1 cellular context compared by ENCODE assay signal in the genomic region with DNA sequence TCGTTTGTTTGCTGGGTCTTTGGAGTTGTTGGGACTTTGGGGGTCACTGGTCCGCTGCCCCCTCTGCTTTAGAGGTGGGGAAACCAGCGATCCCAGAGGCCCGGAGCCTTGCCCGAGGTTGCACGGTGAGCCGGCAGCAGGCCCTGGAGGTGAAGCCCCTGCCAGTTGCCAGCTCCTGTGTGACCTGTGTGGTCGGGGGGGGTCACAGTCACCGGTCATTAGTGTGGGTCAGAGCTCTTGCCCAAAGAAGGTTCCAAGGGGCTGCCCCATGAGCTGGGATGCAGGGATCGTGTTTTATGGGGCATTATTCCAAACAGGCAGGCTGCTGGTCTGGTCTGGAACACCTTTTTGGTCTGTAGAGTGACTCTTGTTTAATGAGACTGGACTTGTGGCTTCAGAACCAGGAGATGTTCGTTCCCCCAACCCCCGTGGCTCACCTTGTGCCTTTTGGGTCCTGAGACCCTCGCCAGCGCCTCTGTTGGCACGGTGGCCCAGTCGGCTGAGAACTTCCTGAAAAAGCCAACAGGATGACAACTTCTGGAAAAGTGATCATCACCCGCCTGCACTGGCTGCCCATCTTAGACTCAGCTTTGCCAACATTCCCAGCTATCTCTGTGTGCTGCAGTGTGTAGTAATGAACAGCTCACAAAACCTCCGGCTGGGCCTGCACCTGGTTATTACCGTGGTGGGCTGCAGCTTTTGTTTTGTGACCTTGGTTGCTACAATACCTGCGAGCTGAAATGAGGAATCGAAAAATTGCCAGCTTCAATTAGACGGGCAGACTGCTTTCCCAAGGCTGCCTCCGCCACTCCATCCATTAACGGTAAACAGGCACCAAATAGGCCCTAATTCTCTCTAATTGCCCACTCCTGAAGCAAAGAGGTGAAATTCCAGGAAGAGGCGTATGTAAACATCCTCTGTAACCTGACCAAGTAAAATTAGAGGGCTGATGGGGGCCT.
TF ChIP-seq lines count a peak whose summit lies in the region.

No MANE protein-coding gene starts in this region.

TF ChIP-seq in HepG2, 621 proteins besides CTCF, POLR2A, EP300 and RAD21 (continued from another document):
- TF ChIP-seq ELF3 (CRISPR knock-in tag; IDR thresholded peaks at IDR 0.05) (0 out of 2 replicates have a peak, but pooled peaks have one; percentile 8), THAP9 (CRISPR knock-in tag; IDR thresholded peaks at IDR 0.05; ENCODE audit: borderline replicate concordance) (peak; percentile 91), MBNL3 (CRISPR knock-in tag; conservative IDR thresholded peaks at IDR 0.05) (no peak), ZMAT5 (CRISPR knock-in tag; IDR thresholded peaks at IDR 0.05; ENCODE audit: borderline replicate concordance, low read depth) (no peak), ZNF572 (CRISPR knock-in tag; IDR thresholded peaks at IDR 0.05) (no peak), GFI1 (CRISPR knock-in tag; IDR thresholded peaks at IDR 0.05; ENCODE audit: borderline replicate concordance) (no peak), SNAPC5 (CRISPR knock-in tag; IDR thresholded peaks at IDR 0.05; ENCODE audit: borderline replicate concordance) (no peak), ZNF468 (CRISPR knock-in tag; IDR thresholded peaks at IDR 0.05) (no peak), TEAD3 (CRISPR knock-in tag; optimal IDR thresholded peaks at IDR 0.05; ENCODE audit: borderline replicate concordance) (peak; percentile 30), HDAC1 (CRISPR knock-in tag; IDR thresholded peaks at IDR 0.05) (peak; percentile 26; the same call in 1 of the 2 replicates), NFIC (IDR thresholded peaks at IDR 0.05; ENCODE audit: low read length) (no peak), CBX2 (IDR thresholded peaks at IDR 0.05; ENCODE audit: low read depth, low read length) (no peak), CBX2 (CRISPR knock-in tag; IDR thresholded peaks at IDR 0.05; ENCODE audit: low read depth) (no peak), MTERF4 (CRISPR knock-in tag; IDR thresholded peaks at IDR 0.05) (no peak), TBX2 (CRISPR knock-in tag; IDR thresholded peaks at IDR 0.05; ENCODE audit: borderline replicate concordance) (peak; percentile 40; the same call in 1 of the 2 replicates), TCF12 (IDR thresholded peaks at IDR 0.05) (no peak), TCF12 (CRISPR knock-in tag; IDR thresholded peaks at IDR 0.05) (no peak), MIER3 (CRISPR knock-in tag; IDR thresholded peaks at IDR 0.05; ENCODE audit: borderline replicate concordance) (no peak), ZNF414 (CRISPR knock-in tag; IDR thresholded peaks at IDR 0.05) (no peak), ZBTB38 (CRISPR knock-in tag; IDR thresholded peaks at IDR 0.05) (peak; percentile 62), ZNF501 (CRISPR knock-in tag; IDR thresholded peaks at IDR 0.05) (no peak), ZBTB7A (CRISPR knock-in tag; IDR thresholded peaks at IDR 0.05) (no peak), TRAFD1 (CRISPR knock-in tag; IDR thresholded peaks at IDR 0.05; ENCODE audit: borderline replicate concordance) (0 out of 2 replicates have a peak, but pooled peaks have one; percentile 66), MED13 (CRISPR knock-in tag; IDR thresholded peaks at IDR 0.05) (no peak), CERS6 (CRISPR knock-in tag; IDR thresholded peaks at IDR 0.05) (no peak), CBFB (CRISPR knock-in tag; IDR thresholded peaks at IDR 0.05) (no peak), ESRRA (CRISPR knock-in tag; IDR thresholded peaks at IDR 0.05; ENCODE audit: low read depth) (0 out of 2 replicates have a peak, but pooled peaks have one; percentile 3), ZNF747 (CRISPR knock-in tag; IDR thresholded peaks at IDR 0.05; ENCODE audit: borderline replicate concordance) (no peak), TARDBP (CRISPR knock-in tag; IDR thresholded peaks at IDR 0.05) (0 out of 2 replicates have a peak, but pooled peaks have one; percentile 18), CSRNP1 (CRISPR knock-in tag; IDR thresholded peaks at IDR 0.05) (0 out of 2 replicates have a peak, but pooled peaks have one; percentile 32), ZNF256 (CRISPR knock-in tag; conservative IDR thresholded peaks at IDR 0.05) (no peak), SYNCRIP (IDR thresholded peaks at IDR 0.05; ENCODE audit: insufficient read depth, low read depth, low read length) (no peak), ZNF83 (CRISPR knock-in tag; IDR thresholded peaks at IDR 0.05; ENCODE audit: borderline replicate concordance) (no peak)
- TF ChIP-seq, protein P1, sequence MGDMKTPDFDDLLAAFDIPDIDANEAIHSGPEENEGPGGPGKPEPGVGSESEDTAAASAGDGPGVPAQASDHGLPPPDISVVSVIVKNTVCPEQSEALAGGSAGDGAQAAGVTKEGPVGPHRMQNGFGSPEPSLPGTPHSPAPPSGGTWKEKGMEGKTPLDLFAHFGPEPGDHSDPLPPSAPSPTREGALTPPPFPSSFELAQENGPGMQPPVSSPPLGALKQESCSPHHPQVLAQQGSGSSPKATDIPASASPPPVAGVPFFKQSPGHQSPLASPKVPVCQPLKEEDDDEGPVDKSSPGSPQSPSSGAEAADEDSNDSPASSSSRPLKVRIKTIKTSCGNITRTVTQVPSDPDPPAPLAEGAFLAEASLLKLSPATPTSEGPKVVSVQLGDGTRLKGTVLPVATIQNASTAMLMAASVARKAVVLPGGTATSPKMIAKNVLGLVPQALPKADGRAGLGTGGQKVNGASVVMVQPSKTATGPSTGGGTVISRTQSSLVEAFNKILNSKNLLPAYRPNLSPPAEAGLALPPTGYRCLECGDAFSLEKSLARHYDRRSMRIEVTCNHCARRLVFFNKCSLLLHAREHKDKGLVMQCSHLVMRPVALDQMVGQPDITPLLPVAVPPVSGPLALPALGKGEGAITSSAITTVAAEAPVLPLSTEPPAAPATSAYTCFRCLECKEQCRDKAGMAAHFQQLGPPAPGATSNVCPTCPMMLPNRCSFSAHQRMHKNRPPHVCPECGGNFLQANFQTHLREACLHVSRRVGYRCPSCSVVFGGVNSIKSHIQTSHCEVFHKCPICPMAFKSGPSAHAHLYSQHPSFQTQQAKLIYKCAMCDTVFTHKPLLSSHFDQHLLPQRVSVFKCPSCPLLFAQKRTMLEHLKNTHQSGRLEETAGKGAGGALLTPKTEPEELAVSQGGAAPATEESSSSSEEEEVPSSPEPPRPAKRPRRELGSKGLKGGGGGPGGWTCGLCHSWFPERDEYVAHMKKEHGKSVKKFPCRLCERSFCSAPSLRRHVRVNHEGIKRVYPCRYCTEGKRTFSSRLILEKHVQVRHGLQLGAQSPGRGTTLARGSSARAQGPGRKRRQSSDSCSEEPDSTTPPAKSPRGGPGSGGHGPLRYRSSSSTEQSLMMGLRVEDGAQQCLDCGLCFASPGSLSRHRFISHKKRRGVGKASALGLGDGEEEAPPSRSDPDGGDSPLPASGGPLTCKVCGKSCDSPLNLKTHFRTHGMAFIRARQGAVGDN (CRISPR knock-in tag; IDR thresholded peaks at IDR 0.05): peak; percentile 1; the same call in 1 of the 2 replicates
- TF ChIP-seq, protein P2, sequence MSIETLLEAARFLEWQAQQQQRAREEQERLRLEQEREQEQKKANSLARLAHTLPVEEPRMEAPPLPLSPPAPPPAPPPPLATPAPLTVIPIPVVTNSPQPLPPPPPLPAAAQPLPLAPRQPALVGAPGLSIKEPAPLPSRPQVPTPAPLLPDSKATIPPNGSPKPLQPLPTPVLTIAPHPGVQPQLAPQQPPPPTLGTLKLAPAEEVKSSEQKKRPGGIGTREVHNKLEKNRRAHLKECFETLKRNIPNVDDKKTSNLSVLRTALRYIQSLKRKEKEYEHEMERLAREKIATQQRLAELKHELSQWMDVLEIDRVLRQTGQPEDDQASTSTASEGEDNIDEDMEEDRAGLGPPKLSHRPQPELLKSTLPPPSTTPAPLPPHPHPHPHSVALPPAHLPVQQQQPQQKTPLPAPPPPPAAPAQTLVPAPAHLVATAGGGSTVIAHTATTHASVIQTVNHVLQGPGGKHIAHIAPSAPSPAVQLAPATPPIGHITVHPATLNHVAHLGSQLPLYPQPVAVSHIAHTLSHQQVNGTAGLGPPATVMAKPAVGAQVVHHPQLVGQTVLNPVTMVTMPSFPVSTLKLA (IDR thresholded peaks at IDR 0.05): no peak
TF ChIP-seq in HepG2: peak in this region for 11.
